8 cellular contexts compared by ENCODE assay signal in the genomic region with DNA sequence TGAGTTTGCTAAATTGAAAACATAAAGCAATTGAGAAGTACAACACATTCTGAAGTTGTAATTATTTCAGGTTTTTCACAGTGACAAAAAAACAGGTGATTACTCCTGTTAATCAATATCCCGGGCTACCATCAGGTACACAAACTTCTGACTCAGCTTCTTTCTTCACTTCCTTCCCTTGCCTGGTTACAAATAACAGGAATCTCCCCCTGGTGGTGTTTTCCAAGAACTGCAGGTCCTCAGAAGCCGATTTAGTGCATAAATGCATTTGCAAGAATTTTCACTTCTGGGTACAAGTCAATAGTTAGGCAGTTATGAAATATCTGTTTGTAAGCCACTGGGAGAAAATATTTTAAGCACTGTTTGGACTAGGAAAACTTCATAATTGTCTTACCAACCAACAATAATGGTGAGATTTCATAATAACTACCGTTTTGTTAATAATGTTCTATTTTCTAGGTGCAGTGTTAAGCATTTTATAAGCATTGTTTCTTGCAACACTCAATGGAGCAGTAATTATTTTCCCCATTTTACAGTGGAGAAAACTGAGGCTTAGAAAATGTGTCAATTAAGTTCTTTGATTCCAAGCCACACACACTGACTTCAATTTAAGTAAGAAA. TPM values are rescaled to one million over a fixed set of nuclear protein-coding genes. Genes with fewer than 3 reads are reported as not detected.
A peak's percentile ranks its signal among the peaks of the same experiment; 100 is the strongest.
DNase-seq lines count a peak whose midpoint lies in the region; ATAC-seq and TF ChIP-seq lines count a peak whose summit lies in the region.

No MANE protein-coding gene starts in this region.

- H3K18ac ChIP-seq in mesenchymal stem cell (ENCODE audit: low read depth in 1 of 2, low read length in 2 of 2): no peak overlapping the region

- H3K4me2 ChIP-seq in mesenchymal stem cell (ENCODE audit: low read length, poor library complexity, severe bottlenecking): no peak overlapping the region

- DNase-seq in DMS53 treated with DMSO at 0.1 percent for 48 hours (lab: John Stamatoyannopoulos, UW; ENCODE audit: unreplicated experiment) (peak; percentile 81), HK-2 (ENCODE audit: unreplicated experiment) (peak; percentile 62), NCI-H82 (lab: John Stamatoyannopoulos, UW) (peak; percentile 94), mesenchymal stem cell (peak; percentile 87)
- peak; percentile 68 to 81 for DNase-seq in activated CD4-positive, alpha-beta T cell treated with anti-CD3 and anti-CD28 coated beads, Interleukin-2, amount 50 U/mL, for 48 hours
- peak; percentile 64 for DNase-seq in effector CD4-positive, alpha-beta T cell
- peak; percentile 46 to 50 for DNase-seq in stimulated activated CD8-positive, alpha-beta memory T cell treated with anti-CD3 and anti-CD28 coated beads, Interleukin-2, amount 100 ng/mL, for 1 hour (ENCODE audit: low read depth in 2 of 2)

- H2AK5ac ChIP-seq in mesenchymal stem cell (ENCODE audit: low read length, severe bottlenecking): no peak overlapping the region

- H2BK15ac ChIP-seq in mesenchymal stem cell (ENCODE audit: low read depth, poor library complexity, severe bottlenecking): no peak overlapping the region

- H3K36me3 ChIP-seq in mesenchymal stem cell (ENCODE audit: control insufficient read depth in 1 of 2, insufficient read depth in 2 of 2, low read depth in 1 of 2, low read length in 2 of 2): peaks cover 42 to 86% of the 10 kb centered on the region in 2 experiments

- WGBS in mesenchymal stem cell: 21% methylated on average over 2 of the region's 3 CpGs

- no peak for TF ChIP-seq POLR2A in GM18505 (IDR thresholded peaks at IDR 0.05; ENCODE audit: borderline replicate concordance, extremely low read depth, insufficient read depth, insufficient read length)

- H4K8ac ChIP-seq in mesenchymal stem cell (ENCODE audit: low read length): no peak overlapping the region

- no peak overlapping the region for H3K23ac ChIP-seq in mesenchymal stem cell (ENCODE audit: low read length in 2 of 2)

- peak overlapping the region; percentile 34 for H3K9ac ChIP-seq in mesenchymal stem cell (ENCODE audit: low read length)

- no peak overlapping the region for H2BK12ac ChIP-seq in mesenchymal stem cell (ENCODE audit: low read length in 2 of 2)

- H4K91ac ChIP-seq in mesenchymal stem cell (ENCODE audit: low read length): no peak overlapping the region

- H3K27me3 ChIP-seq in mesenchymal stem cell (ENCODE audit: control insufficient read depth in 1 of 2, insufficient read depth in 1 of 2, low read length in 2 of 2): no peaks in the 10 kb centered on the region

- no peak overlapping the region for H2AFZ ChIP-seq in mesenchymal stem cell (ENCODE audit: low read depth, low read length)

- peaks cover 4% of the 10 kb centered on the region for H3K79me1 ChIP-seq in mesenchymal stem cell (replicated peaks; ENCODE audit: low read length, poor library complexity, severe bottlenecking)

- H2BK5ac ChIP-seq in mesenchymal stem cell (ENCODE audit: low read depth, low read length, poor library complexity, severe bottlenecking): no peak overlapping the region

- H3K27ac ChIP-seq in mesenchymal stem cell (ENCODE audit: low read length, poor library complexity, severe bottlenecking): no peak overlapping the region

- ATAC-seq in GM18505 (IDR thresholded peaks at IDR 0.05; ENCODE audit: unreplicated experiment): no peak

- H2BK120ac ChIP-seq in mesenchymal stem cell (ENCODE audit: low read depth, low read length): no peak overlapping the region

- no peak overlapping the region for H3K4me3 ChIP-seq in mesenchymal stem cell (ENCODE audit: insufficient read depth in 1 of 2, low read depth in 1 of 2, low read length in 2 of 2)

- H3K4me1 ChIP-seq in mesenchymal stem cell (ENCODE audit: control insufficient read depth, insufficient read depth, low read depth, low read length): no peaks in the 10 kb centered on the region

- H3K9me3 ChIP-seq in mesenchymal stem cell (ENCODE audit: control insufficient read depth, low read length): no peaks in the 10 kb centered on the region

- no peak overlapping the region for H3K14ac ChIP-seq in mesenchymal stem cell (ENCODE audit: low read length in 2 of 2)

- no peak overlapping the region for H3K4ac ChIP-seq in mesenchymal stem cell (ENCODE audit: low read depth in 1 of 2, low read length in 2 of 2)

RNA-seq across cellular contexts. Expression of gene GMCL1, which starts 12.4 kb away (rescaled TPM):
- 9.3 TPM for polyA plus RNA-seq in mesenchymal stem cell (2013, experiment 1 of 2)
- polyA plus RNA-seq in mesenchymal stem cell (2013, experiment 2 of 2): 8.6 TPM
